ENCODE assay signal across 1 cellular context in the genomic region with DNA sequence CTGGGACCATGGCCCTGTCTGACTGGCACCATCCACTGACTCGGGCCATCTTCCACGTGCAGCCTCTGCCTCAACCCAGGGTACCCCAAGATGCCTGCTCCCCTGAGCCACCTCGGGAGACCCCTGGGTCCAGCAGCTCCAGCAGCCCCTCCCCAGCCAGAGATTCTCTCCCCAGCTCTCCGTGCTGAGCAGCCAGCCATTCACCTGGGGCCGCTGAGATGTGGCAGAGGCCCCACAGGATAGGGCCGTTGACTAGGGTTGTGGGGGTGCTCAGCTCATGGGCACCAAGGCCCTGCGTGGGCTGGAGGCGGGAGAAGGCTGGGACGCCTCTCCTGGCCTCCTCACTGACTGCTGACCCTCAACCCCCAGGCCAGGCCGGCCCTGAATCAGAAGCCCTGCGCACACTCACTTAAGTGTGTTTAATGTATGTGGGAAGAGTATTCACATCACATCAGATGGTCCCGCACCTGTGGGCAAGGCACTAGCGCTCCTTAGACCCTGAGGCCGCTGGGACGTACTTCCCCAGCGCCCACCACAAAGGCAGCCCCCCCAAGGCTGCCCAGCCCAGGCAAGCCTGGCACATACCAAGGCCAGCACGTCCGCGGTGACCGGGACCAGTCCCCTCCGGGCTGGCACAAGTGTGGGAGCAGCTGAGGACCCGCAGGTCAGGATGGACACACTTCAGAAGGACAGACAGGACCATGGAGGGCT.
TF ChIP-seq lines count a peak whose summit lies in the region.

No MANE protein-coding gene starts in this region.

TF ChIP-seq in HepG2, 621 proteins besides CTCF, POLR2A, EP300 and RAD21:
- TF ChIP-seq HDAC6 (IDR thresholded peaks at IDR 0.05; ENCODE audit: low read depth, low read length) (no peak), MEF2D (CRISPR knock-in tag; IDR thresholded peaks at IDR 0.05) (no peak), NRL (CRISPR knock-in tag; IDR thresholded peaks at IDR 0.05; ENCODE audit: borderline replicate concordance) (no peak), AGO2 (optimal IDR thresholded peaks at IDR 0.05; ENCODE audit: low read depth, low read length) (peak; percentile 90), BATF2 (CRISPR knock-in tag; IDR thresholded peaks at IDR 0.05) (no peak), ZNF234 (CRISPR knock-in tag; conservative IDR thresholded peaks at IDR 0.05) (no peak), CENPT (CRISPR knock-in tag; IDR thresholded peaks at IDR 0.05; ENCODE audit: low read depth) (no peak), SMAD1 (CRISPR knock-in tag; IDR thresholded peaks at IDR 0.05; ENCODE audit: borderline replicate concordance, low read depth) (no peak)
- TF ChIP-seq, protein P1, sequence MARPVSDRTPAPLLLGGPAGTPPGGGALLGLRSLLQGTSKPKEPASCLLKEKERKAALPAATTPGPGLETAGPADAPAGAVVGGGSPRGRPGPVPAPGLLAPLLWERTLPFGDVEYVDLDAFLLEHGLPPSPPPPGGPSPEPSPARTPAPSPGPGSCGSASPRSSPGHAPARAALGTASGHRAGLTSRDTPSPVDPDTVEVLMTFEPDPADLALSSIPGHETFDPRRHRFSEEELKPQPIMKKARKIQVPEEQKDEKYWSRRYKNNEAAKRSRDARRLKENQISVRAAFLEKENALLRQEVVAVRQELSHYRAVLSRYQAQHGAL (CRISPR knock-in tag; IDR thresholded peaks at IDR 0.05; ENCODE audit: not compliant biosample characterization) = no peak
